19 cellular contexts compared by ENCODE assay signal in the genomic region with DNA sequence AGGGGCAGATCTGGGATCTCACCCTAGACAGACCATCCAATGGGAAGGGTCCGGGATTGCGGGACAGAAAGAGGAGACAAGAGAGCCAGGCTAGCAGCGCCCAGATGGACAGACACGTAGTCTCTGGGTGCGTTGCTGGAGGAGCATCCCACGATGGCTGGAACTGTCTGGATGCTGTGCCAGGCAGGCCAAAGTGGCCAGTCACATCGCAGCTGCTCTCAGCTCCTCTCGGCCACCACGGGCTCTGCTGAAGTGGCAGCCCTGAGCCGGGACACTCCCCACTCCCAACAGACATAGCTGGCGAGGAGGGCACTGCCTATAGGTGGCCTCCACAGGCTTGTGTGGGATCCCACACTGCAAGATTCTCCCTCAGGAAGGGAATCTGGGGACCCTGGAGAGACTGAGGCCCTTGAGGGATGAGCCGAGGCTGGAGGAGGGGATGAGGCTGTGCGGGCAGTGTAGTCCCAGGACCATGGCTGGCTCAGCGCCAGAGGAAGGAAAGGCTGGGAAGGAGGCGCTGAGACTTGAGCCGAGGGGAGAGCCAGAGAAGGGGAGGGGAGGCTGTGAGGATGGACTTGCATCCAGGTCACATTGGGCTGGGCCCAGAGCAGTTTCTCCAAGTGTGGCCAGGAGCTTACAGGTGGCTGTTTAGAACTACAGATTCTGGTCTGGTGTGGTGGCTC. TPM values are rescaled to one million over a fixed set of nuclear protein-coding genes. Genes with fewer than 3 reads are reported as not detected.
DNase-seq lines count a peak whose midpoint lies in the region; ATAC-seq lines count a peak whose summit lies in the region.
"Had no signal": no experiment of that assay in that cellular context is flagged by ENCODE, and none has a peak within 500 bp of the region (broad histone marks: within the 10 kb centered on the region; RNA-seq: fewer than 3 reads in every experiment).

No MANE protein-coding gene starts in this region.

- H3K14ac ChIP-seq in neuronal stem cell (ENCODE audit: low read length): peak overlapping the region; percentile 82

- H3K4me3 ChIP-seq in H7 (ENCODE audit: insufficient read depth, low read depth, low read length) (no peak overlapping the region), neuronal stem cell (ENCODE audit: low read length in 2 of 2) (peak overlapping the region in 1 of 2 donors; percentile 20)
- H3K4me3 ChIP-seq: SK-N-MC had no signal

- H3K27ac ChIP-seq in neuronal stem cell (replicated peaks; ENCODE audit: low read length): no peak overlapping the region
- H3K27ac ChIP-seq: SK-N-MC had no signal

- no peaks in the 10 kb centered on the region for H3K27me3 ChIP-seq in H7 (ENCODE audit: control insufficient read depth, insufficient read depth, low read length)
- peaks cover 0 to 3% (median 0%) of the 10 kb centered on the region in 3 experiments for H3K27me3 ChIP-seq in neuronal stem cell (ENCODE audit: control insufficient read depth in 3 of 3, insufficient read depth in 3 of 3, low read depth in 1 of 3, low read length in 3 of 3)

- peaks cover 0 to 3% of the 10 kb centered on the region in 2 donors for H3K9me3 ChIP-seq in neuronal stem cell (replicated peaks in 1 of 2; ENCODE audit: control insufficient read depth in 2 of 2, insufficient read depth in 1 of 2, low read depth in 1 of 2, low read length in 2 of 2)

- no CpG with 5 or more reads among the region's 16 CpGs for WGBS in neuronal stem cell (ENCODE audit: extremely low coverage in 2 of 2, insufficient read length in 2 of 2, insufficient replicate concordance in 1 of 2), 2 donors

- H2BK15ac ChIP-seq in neuronal stem cell (ENCODE audit: low read length): peak overlapping the region; percentile 30

- H2BK5ac ChIP-seq in neuronal stem cell (ENCODE audit: low read length): no peak overlapping the region

- peak overlapping the region; percentile 17 for H2AFZ ChIP-seq in neuronal stem cell (ENCODE audit: low read length)

- H3K36me3 ChIP-seq in H7 (replicated peaks; ENCODE audit: control insufficient read depth, insufficient read depth, low read length) (no peaks in the 10 kb centered on the region), neuronal stem cell (replicated peaks in 1 of 2; ENCODE audit: control insufficient read depth in 2 of 2, insufficient read depth in 2 of 2, low read length in 2 of 2) (no peaks in the 10 kb centered on the region)

- H2AK5ac ChIP-seq in neuronal stem cell (ENCODE audit: low read depth, low read length): peak overlapping the region; percentile 91

- H3K79me1 ChIP-seq in neuronal stem cell (ENCODE audit: low read depth, low read length): no peaks in the 10 kb centered on the region

- no peak overlapping the region for H3K4me2 ChIP-seq in neuronal stem cell (ENCODE audit: insufficient read depth, low read length, poor library complexity, severe bottlenecking)

- no peak overlapping the region for H4K91ac ChIP-seq in neuronal stem cell (ENCODE audit: low read depth, low read length, poor library complexity)

- peak overlapping the region; percentile 5 for H3K23ac ChIP-seq in neuronal stem cell (ENCODE audit: low read depth, low read length, poor library complexity)

- peaks cover 5 to 8% of the 10 kb centered on the region in 2 donors for H3K4me1 ChIP-seq in neuronal stem cell (ENCODE audit: control insufficient read depth in 2 of 2, insufficient read depth in 1 of 2, low read depth in 1 of 2, low read length in 2 of 2)

- no peak overlapping the region for H4K8ac ChIP-seq in neuronal stem cell (ENCODE audit: low read depth, low read length)

- ATAC-seq in GM21390 (IDR thresholded peaks at IDR 0.05; ENCODE audit: unreplicated experiment) (no peak), HG03139 (IDR thresholded peaks at IDR 0.05; ENCODE audit: unreplicated experiment) (no peak), GM21619 (IDR thresholded peaks at IDR 0.05; ENCODE audit: unreplicated experiment) (no peak)
- ATAC-seq: PC-3 had no signal

- no peak overlapping the region for H2BK12ac ChIP-seq in neuronal stem cell (ENCODE audit: low read length)

- DNase-seq in 8988T (peak; percentile 9), H7 (peak; percentile 37), islet precursor cell (peak; percentile 50), neuronal stem cell (ENCODE audit: low spot score) (no peak)
- DNase-seq: ACHN; CD4-positive, alpha-beta memory T cell; DND-41; GDM1; HCEC 1CT; NCI-H1436 treated with DMSO at 0.1 percent for 48 hours; NCI-H2081; NCI-H345; NCI-H526 treated with DMSO at 0.1 percent for 48 hours; PC-3 had no signal

- peak overlapping the region; percentile 85 for H3K18ac ChIP-seq in neuronal stem cell (ENCODE audit: low read length)

- no peak overlapping the region for H3K9ac ChIP-seq in neuronal stem cell (ENCODE audit: low read depth, low read length, poor library complexity)

- peak overlapping the region; percentile 55 for H2BK120ac ChIP-seq in neuronal stem cell (ENCODE audit: low read depth, low read length)

- H3K4ac ChIP-seq in neuronal stem cell (ENCODE audit: low read length): peak overlapping the region; percentile 8

RNA-seq across cellular contexts. Expression of a gene that starts 10.3 kb away (rescaled TPM):
- total RNA-seq in H7 (2014; rRNA removed; shearing (Covaris generic)): 40.3 and 40.9 TPM in 2 replicates
- polyA plus RNA-seq in neuronal stem cell (2013, experiment 1 of 2): 31.5 TPM
- 31.4 TPM for polyA plus RNA-seq in neuronal stem cell (2013, experiment 2 of 2)

RNA-seq across cellular contexts. Expression of a gene that starts 38.8 kb away (rescaled TPM):
- total RNA-seq in H7 (2014; rRNA removed; shearing (Covaris generic)): not detected in 2 replicates
- not detected for polyA plus RNA-seq in neuronal stem cell (2013, experiment 1 of 2)
- polyA plus RNA-seq in neuronal stem cell (2013, experiment 2 of 2): not detected
- total RNA-seq: PC-3 had no signal
- polyA plus RNA-seq: CD4-positive, alpha-beta memory T cell; IgD-negative memory B cell had no signal

RNA-seq across cellular contexts. Expression of a gene that starts 57.7 kb away (rescaled TPM):
- total RNA-seq in H7 (2014; rRNA removed; shearing (Covaris generic)): 9.4 and 14.7 TPM in 2 replicates
- 47.9 TPM for polyA plus RNA-seq in neuronal stem cell (2013, experiment 1 of 2)
- 50.2 TPM for polyA plus RNA-seq in neuronal stem cell (2013, experiment 2 of 2)
